ENCODE assay signal across 8 cellular contexts in genomic region chr14:91059576-91060471, GRCh38. TPM values are rescaled to one million over a fixed set of nuclear protein-coding genes. Genes with fewer than 3 reads are reported as not detected.
DNase-seq lines count a peak whose midpoint lies in the region; ATAC-seq, FAIRE-seq and TF ChIP-seq lines count a peak whose summit lies in the region.

No MANE protein-coding gene starts in this region.

- peak overlapping the region; percentile 88 for H3K4me3 Mint-ChIP-seq in stimulated activated memory B cell treated with anti-CD40 and anti-IgM and Interleukin-4, amounts not matched to agents 10 μg/mL and 1 μg/mL and 100 μg/mL, for 72 hours

- intact Hi-C loops in endothelial cell of umbilical vein (cut with micrococcal nuclease) = loop anchor here (1.0 to 10.0 kb wide), 6 partner anchors 54 to 355 kb away; partner anchors contain the start of genes CCDC88C and DGLUCY

- no peak for FAIRE-seq in endothelial cell of umbilical vein (lab: Jason Lieb, UNC)

- H3K9ac ChIP-seq in endothelial cell of umbilical vein (replicated peaks; ENCODE audit: extremely low read depth, insufficient read depth, low read length) = peak overlapping the region; percentile 90
- H3K9ac ChIP-seq in mucosa of rectum (ENCODE audit: low read depth in 1 of 2, low read length in 2 of 2) = peak overlapping the region; percentile 83 to 87

- H3K4me1 Mint-ChIP-seq in stimulated activated memory B cell treated with anti-CD40 and anti-IgM and Interleukin-4, amounts not matched to agents 10 μg/mL and 1 μg/mL and 100 μg/mL, for 72 hours = peaks cover 34% of the 10 kb centered on the region

- H3K79me2 ChIP-seq in endothelial cell of umbilical vein (ENCODE audit: control insufficient read depth, insufficient read depth, low read length) = no peaks in the 10 kb centered on the region

- H2AFZ ChIP-seq in endothelial cell of umbilical vein (ENCODE audit: low read depth, low read length) = peak overlapping the region; percentile 64

- H3K27me3 ChIP-seq in endothelial cell of umbilical vein (ENCODE audit: control insufficient read depth in 2 of 2, insufficient read depth in 2 of 2, low read length in 2 of 2) = no peaks in the 10 kb centered on the region
- H3K27me3 ChIP-seq in mucosa of rectum (ENCODE audit: control insufficient read depth in 2 of 2, insufficient read depth in 2 of 2, low read length in 2 of 2) = no peaks in the 10 kb centered on the region

- no TSS peak for BruUV-seq in endothelial cell of umbilical vein (replicated peaks; lab: Mats Ljungman, UMichigan)

- H3K27ac ChIP-seq in endothelial cell of umbilical vein (ENCODE audit: insufficient read depth, low read depth, low read length) = peak overlapping the region; percentile 75
- peak overlapping the region; percentile 93 to 95 for H3K27ac ChIP-seq in mucosa of rectum (ENCODE audit: low read depth in 2 of 2, low read length in 2 of 2)

- H3K27me3 Mint-ChIP-seq in stimulated activated memory B cell treated with anti-CD40 and anti-IgM and Interleukin-4, amounts not matched to agents 10 μg/mL and 1 μg/mL and 100 μg/mL, for 72 hours = no peaks in the 10 kb centered on the region

- POLR2A ChIA-PET in endothelial cell of umbilical vein (lab: Charles Lee) = no interaction called here

- no peak for DNase-seq in AG09309 (ENCODE audit: low read depth)
- peak; percentile 85 for DNase-seq in NCI-H748 treated with DMSO at 0.1 percent for 48 hours (lab: John Stamatoyannopoulos, UW)
- DNase-seq in activated T-cell treated with anti-CD3 and anti-CD28 coated beads for 1 hour (ENCODE audit: low read depth) = peak; percentile 55
- peak; percentile 32 for DNase-seq in endothelial cell of umbilical vein (ENCODE audit: low read depth, low spot score)

- no peaks in the 10 kb centered on the region for H3K9me3 Mint-ChIP-seq in stimulated activated memory B cell treated with anti-CD40 and anti-IgM and Interleukin-4, amounts not matched to agents 10 μg/mL and 1 μg/mL and 100 μg/mL, for 72 hours

- TF ChIP-seq CTCF in AG09309 (IDR thresholded peaks at IDR 0.05; ENCODE audit: control insufficient read depth, insufficient read depth, low read depth, low read length, missing control alignments) (peak; percentile 8), endothelial cell of umbilical vein (IDR thresholded peaks at IDR 0.05; ENCODE audit: extremely low read depth in 1 of 2, insufficient read depth in 1 of 2, low read depth in 1 of 2, low read length in 2 of 2) (peak in 1 of 2 donors; percentile 24)

- CTCF ChIA-PET in endothelial cell of umbilical vein (lab: Charles Lee) = interaction anchor here (1.0 to 6.4 kb wide), 16 partner anchors 10 to 301 kb away, joined by 3 to 46 read pairs (median 4); partner anchors contain the start of gene DGLUCY

- dilution Hi-C loops in endothelial cell of umbilical vein (cut with MboI; ENCODE audit: extremely low pct_ligation_motif_present, low sequenced_read_pairs) = no loop called here

- peak overlapping the region; percentile 75 for H3K4me2 ChIP-seq in endothelial cell of umbilical vein (ENCODE audit: insufficient read depth, low read length)

- TF ChIP-seq POLR2A in endothelial cell of umbilical vein (IDR thresholded peaks at IDR 0.05; ENCODE audit: low read depth, low read length) = no peak

- H3K36me3 ChIP-seq in endothelial cell of umbilical vein (ENCODE audit: control insufficient read depth in 2 of 2, extremely low read depth in 1 of 2, insufficient read depth in 2 of 2, low read length in 2 of 2) = no peaks in the 10 kb centered on the region
- H3K36me3 ChIP-seq in mucosa of rectum (ENCODE audit: control insufficient read depth in 2 of 2, insufficient read depth in 2 of 2, low read length in 2 of 2) = no peaks in the 10 kb centered on the region

- H3K9me3 ChIP-seq in endothelial cell of umbilical vein (replicated peaks; ENCODE audit: control insufficient read depth, insufficient read depth, low read length) = no peaks in the 10 kb centered on the region
- H3K9me3 ChIP-seq in mucosa of rectum (ENCODE audit: control insufficient read depth in 2 of 2, low read length in 2 of 2) = no peaks in the 10 kb centered on the region

- H3K4me3 ChIP-seq in AG09309 (ENCODE audit: control insufficient read depth, low read depth, low read length) = peak overlapping the region; percentile 92
- H3K4me3 ChIP-seq in endothelial cell of umbilical vein (replicated peaks in 1 of 3; ENCODE audit: insufficient read depth in 1 of 3, low read depth in 1 of 3, low read length in 3 of 3) = peak overlapping the region; percentile 68 to 100 (median 68)
- peak overlapping the region; percentile 80 to 83 for H3K4me3 ChIP-seq in mucosa of rectum (ENCODE audit: low read length in 2 of 2)

- no peak overlapping the region for H3K27ac Mint-ChIP-seq in stimulated activated memory B cell treated with anti-CD40 and anti-IgM and Interleukin-4, amounts not matched to agents 10 μg/mL and 1 μg/mL and 100 μg/mL, for 72 hours

- no peaks in the 10 kb centered on the region for H3K9me1 ChIP-seq in endothelial cell of umbilical vein (replicated peaks; ENCODE audit: control insufficient read depth, extremely low read depth, insufficient read depth, low read length)

- peak; percentile 19 for ATAC-seq in GM18873 (IDR thresholded peaks at IDR 0.05; ENCODE audit: low FRiP score, unreplicated experiment)
- peak; percentile 24 for ATAC-seq in HG03196 (IDR thresholded peaks at IDR 0.05; ENCODE audit: unreplicated experiment)
- peak; percentile 68 for ATAC-seq in stimulated activated memory B cell treated with anti-CD40 and anti-IgM and Interleukin-4, amounts not matched to agents 10 μg/mL and 1 μg/mL and 100 μg/mL, for 72 hours

- no peaks in the 10 kb centered on the region for H4K20me1 ChIP-seq in endothelial cell of umbilical vein (replicated peaks; ENCODE audit: control insufficient read depth, extremely low read depth, insufficient read depth, low read length)

- H3K4me1 ChIP-seq in endothelial cell of umbilical vein (ENCODE audit: control insufficient read depth, extremely low read depth, insufficient read depth, low read length) = peaks cover 22% of the 10 kb centered on the region
- peaks cover 5 to 11% of the 10 kb centered on the region in 2 donors for H3K4me1 ChIP-seq in mucosa of rectum (ENCODE audit: control insufficient read depth in 2 of 2, insufficient read depth in 2 of 2, low read length in 2 of 2)

- no peaks in the 10 kb centered on the region for H3K36me3 Mint-ChIP-seq in stimulated activated memory B cell treated with anti-CD40 and anti-IgM and Interleukin-4, amounts not matched to agents 10 μg/mL and 1 μg/mL and 100 μg/mL, for 72 hours

TF ChIP-seq in endothelial cell of umbilical vein, 7 proteins besides CTCF, POLR2A, EP300 and RAD21:
- peak; percentile 7 for TF ChIP-seq MAX (IDR thresholded peaks at IDR 0.05; ENCODE audit: insufficient read depth, insufficient read length)
- no peak for TF ChIP-seq MYC (IDR thresholded peaks at IDR 0.05; ENCODE audit: low read depth, low read length)

RNA-seq across cellular contexts. Expression of gene RPS6KA5, which starts 0.6 kb away (rescaled TPM):
- total RNA-seq in endothelial cell of umbilical vein = 5.4 and 8.8 TPM in 2 replicates
- polyA plus RNA-seq in endothelial cell of umbilical vein = 2.6 and 2.9 TPM in 2 replicates
- polyA plus RNA-seq in endothelial cell of umbilical vein (2011; cell fraction: cytosol; rRNA removed) = 3.0 and 3.3 TPM in 2 replicates
- 7.9 and 8.5 TPM in 2 replicates for polyA plus RNA-seq in endothelial cell of umbilical vein (2011; cell fraction: nucleus; rRNA removed)
- 3.6 and 4.2 TPM in 2 replicates for polyA plus RNA-seq in endothelial cell of umbilical vein (2012)
- polyA minus RNA-seq in endothelial cell of umbilical vein = 6.9 TPM in 2 replicates
- 7.1 TPM for polyA minus RNA-seq in endothelial cell of umbilical vein (2011; cell fraction: cytosol; rRNA and poly(A)+ RNA removed)
- polyA minus RNA-seq in endothelial cell of umbilical vein (2011; cell fraction: nucleus; rRNA and poly(A)+ RNA removed) = 12.5 and 15.5 TPM in 2 replicates

RNA-seq across cellular contexts. Expression of gene DGLUCY, which starts 54.0 kb away (rescaled TPM):
- 52.4 and 65.6 TPM in 2 replicates for total RNA-seq in endothelial cell of umbilical vein
- 40.0 and 40.9 TPM in 2 replicates for polyA plus RNA-seq in endothelial cell of umbilical vein
- polyA plus RNA-seq in endothelial cell of umbilical vein (2011; cell fraction: cytosol; rRNA removed) = 31.5 and 40.3 TPM in 2 replicates
- 137 and 150 TPM in 2 replicates for polyA plus RNA-seq in endothelial cell of umbilical vein (2011; cell fraction: nucleus; rRNA removed)
- polyA plus RNA-seq in endothelial cell of umbilical vein (2012) = 44.5 and 47.3 TPM in 2 replicates
- 86.1 and 98.5 TPM in 2 replicates for polyA minus RNA-seq in endothelial cell of umbilical vein
- 1.5 TPM for polyA minus RNA-seq in endothelial cell of umbilical vein (2011; cell fraction: cytosol; rRNA and poly(A)+ RNA removed)
- 79.7 and 109 TPM in 2 replicates for polyA minus RNA-seq in endothelial cell of umbilical vein (2011; cell fraction: nucleus; rRNA and poly(A)+ RNA removed)
